Comparison of ENCODE assay signal across 29 cellular contexts in genomic region chr20:63913768-63914167, GRCh38. TPM values are rescaled to one million over a fixed set of nuclear protein-coding genes. Genes with fewer than 3 reads are reported as not detected.
"Had no signal": no experiment of that assay in that cellular context is flagged by ENCODE, and none has a peak within 500 bp of the region (broad histone marks: within the 10 kb centered on the region; RNA-seq: fewer than 3 reads in every experiment).

No MANE protein-coding gene starts in this region.

- H3K27me3 ChIP-seq: SJSA1 had no signal

- H3K4me3 ChIP-seq: SJSA1 had no signal

- H3K9me3 Mint-ChIP-seq: activated CD8-positive, alpha-beta T cell treated with anti-CD3 and anti-CD28 coated beads for 36 hours had no signal

- H3K4me2 ChIP-seq: KMS-11 had no signal

- H3K27ac ChIP-seq: KMS-11, SJSA1 had no signal

- DNase-seq: activated CD4-positive, alpha-beta T cell treated with anti-CD3 and anti-CD28 coated beads for 36 hours; activated CD4-positive, alpha-beta T cell treated with anti-CD3 and anti-CD28 coated beads, Interleukin-2, amount 50 U/mL, for 1 hour; activated CD8-positive, alpha-beta memory T cell treated with anti-CD3 and anti-CD28 coated beads, Interleukin-2, amount 50 U/mL, for 4 hours; activated CD8-positive, alpha-beta T cell treated with anti-CD3 and anti-CD28 coated beads for 36 hours; activated effector memory CD4-positive, alpha-beta T cell treated with Interleukin-2 at 50 U/mL for 16 hours; activated naive CD4-positive, alpha-beta T cell; amygdala; MV-4-11; NCI-H1105; NCI-H1436; NCI-H1694 treated with DMSO at 0.1 percent for 48 hours; NCI-H2029 treated with DMSO at 0.1 percent for 48 hours; NCI-H345; NCI-H510A; NCI-H526 treated with DMSO at 0.1 percent for 48 hours; NCI-H82; SHP77; SW 1271; T-helper 9 cell had no signal

- ATAC-seq: activated CD4-positive, alpha-beta T cell treated with anti-CD3 and anti-CD28 coated beads for 36 hours; activated CD8-positive, alpha-beta T cell treated with anti-CD3 and anti-CD28 coated beads for 36 hours; SK-N-SH treated with all-trans-retinoic acid at 6 μM for 48 hours had no signal

- H3K4me3 Mint-ChIP-seq: activated CD4-positive, alpha-beta T cell treated with anti-CD3 and anti-CD28 coated beads for 36 hours; activated CD8-positive, alpha-beta T cell treated with anti-CD3 and anti-CD28 coated beads for 36 hours; activated naive CD8-positive, alpha-beta T cell; activated T-helper 1 cell treated with anti-CD3 and anti-CD28 coated beads, Interleukin-12 subunit alpha, Interleukin-12 subunit beta, Interleukin-2, Interleukin-4 antibody, amounts not matched to agents 30 ng/mL and 10 ng/mL and 1 ng/mL, durations not matched to agents 14 hours and 24 hours and 36 hours; brain; T-helper 1 cell treated with Interleukin-12 subunit alpha and Interleukin-12 subunit beta and Interleukin-4 antibody, amounts not matched to agents 30 μg/mL and 1 μg/mL, for 36 hours had no signal

- H3K9ac ChIP-seq: KMS-11 had no signal

- H3K27me3 Mint-ChIP-seq: activated CD4-positive, alpha-beta T cell treated with anti-CD3 and anti-CD28 coated beads for 36 hours; activated CD8-positive, alpha-beta T cell treated with anti-CD3 and anti-CD28 coated beads for 36 hours; activated naive CD8-positive, alpha-beta T cell; brain had no signal

RNA-seq across cellular contexts. Expression of gene ABHD16B, which starts 52.5 kb away (rescaled TPM):
- total RNA-seq: activated CD8-positive, alpha-beta T cell treated with anti-CD3 and anti-CD28 coated beads for 36 hours; activated T-helper 1 cell treated with anti-CD3 and anti-CD28 coated beads, Interleukin-12 subunit alpha, Interleukin-12 subunit beta, Interleukin-2, Interleukin-4 antibody, amounts not matched to agents 30 ng/mL and 10 ng/mL and 1 ng/mL, durations not matched to agents 14 hours and 24 hours and 36 hours; astrocyte; MCF 10A; RPMI7951; SJSA1 had no signal
